In the genomic region with DNA sequence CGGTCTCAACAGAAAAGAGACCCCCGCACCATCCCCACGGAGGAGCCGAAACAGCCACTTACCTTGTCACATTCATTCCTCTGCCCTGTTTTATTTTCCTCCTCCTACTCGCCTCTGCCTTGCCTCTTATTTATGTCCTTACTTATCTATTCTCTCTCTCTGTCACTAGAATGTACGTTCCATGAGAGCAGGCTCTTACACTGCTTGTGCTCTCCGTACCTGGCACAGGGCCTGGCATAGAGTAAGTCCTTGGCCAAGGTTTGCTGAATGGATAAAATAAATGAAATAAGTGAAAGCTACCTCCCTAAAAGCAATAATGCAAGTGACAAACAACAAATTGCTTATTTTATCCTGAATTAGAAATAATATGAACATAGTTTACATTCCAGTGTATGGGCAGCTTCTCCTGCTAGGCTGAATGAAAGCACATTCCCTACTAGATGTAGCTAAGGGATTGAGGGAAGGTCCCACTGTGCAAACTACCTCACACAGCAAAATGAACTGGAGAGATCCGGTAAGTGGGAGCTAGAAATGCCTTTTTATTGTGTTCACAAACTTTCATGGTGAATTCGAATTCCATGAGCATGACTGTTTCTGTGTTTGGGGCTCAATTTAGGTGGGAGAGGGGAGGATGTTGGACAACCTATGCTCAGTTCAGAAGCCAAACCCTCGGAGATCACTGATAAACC, we compare ENCODE assay signal across 13 cellular contexts.
"Had no signal": no experiment of that assay in that cellular context is flagged by ENCODE, and none has a peak within 500 bp of the region (broad histone marks: within the 10 kb centered on the region; RNA-seq: fewer than 3 reads in every experiment).

No MANE protein-coding gene starts in this region.

- H3K36me3 ChIP-seq: brain microvascular endothelial cell, pancreas had no signal

- H3K27me3 ChIP-seq: brain microvascular endothelial cell, dorsolateral prefrontal cortex, heart left ventricle, pancreas, testis had no signal

- H3K4me3 ChIP-seq: dorsolateral prefrontal cortex, heart left ventricle, pancreas, testis had no signal

- H3K27ac ChIP-seq: brain microvascular endothelial cell, dorsolateral prefrontal cortex, heart left ventricle, pancreas, testis had no signal

- DNase-seq: activated CD4-positive, alpha-beta T cell treated with anti-CD3 and anti-CD28 coated beads, Interleukin-2, amount 50 U/mL, for 1 hour; activated CD4-positive, CD25-positive, alpha-beta regulatory T cell; activated naive CD4-positive, alpha-beta T cell treated with anti-CD3 and anti-CD28 coated beads for 36 hours; activated T-cell treated with anti-CD3 and anti-CD28 coated beads for 4 hours; brain microvascular endothelial cell; dorsolateral prefrontal cortex; kidney; pancreas; stimulated activated CD4-positive, alpha-beta T cell treated with anti-CD3 and anti-CD28 coated beads, Interleukin-4, amount 100 ng/mL, for 4 hours; stimulated activated naive CD8-positive, alpha-beta T cell treated with anti-CD3 and anti-CD28 coated beads, Interleukin-15, amount 100 ng/mL, for 72 hours; testis had no signal

- H3K4me1 ChIP-seq: pancreas, testis had no signal

- H3K9me3 ChIP-seq: heart left ventricle, pancreas, testis had no signal

- ATAC-seq: activated T-helper 17 cell treated with anti-CD3 and anti-CD28 coated beads, Interleukin-2, amount 50 U/mL, for 72 hours; heart left ventricle; pancreas; stimulated activated naive CD8-positive, alpha-beta T cell treated with anti-CD3 and anti-CD28 coated beads, Interleukin-15, amount 100 ng/mL, for 72 hours had no signal
